8 cellular contexts compared by ENCODE assay signal in the genomic region with DNA sequence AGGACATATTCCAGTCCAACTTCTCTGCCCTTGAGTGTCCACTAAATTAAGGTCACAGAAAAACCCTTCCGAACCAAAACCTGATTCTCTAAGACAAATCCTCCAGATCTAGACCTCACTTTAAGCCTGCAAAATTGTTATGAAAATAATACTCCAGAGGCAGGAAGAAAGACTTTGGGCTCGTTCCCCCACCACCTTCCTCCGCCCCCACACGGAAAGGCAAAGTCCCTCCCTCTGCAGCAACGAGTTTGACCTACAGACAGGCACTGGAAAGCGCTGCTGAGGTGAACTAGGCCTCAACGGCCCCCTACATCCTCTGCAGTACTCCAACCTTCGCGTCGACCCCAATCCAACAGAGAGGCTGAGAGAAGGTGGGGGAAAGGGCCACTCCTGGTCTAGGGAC. TPM values are rescaled to one million over a fixed set of nuclear protein-coding genes. Genes with fewer than 3 reads are reported as not detected.
A peak's percentile ranks its signal among the peaks of the same experiment; 100 is the strongest.
DNase-seq lines count a peak whose midpoint lies in the region; ATAC-seq and TF ChIP-seq lines count a peak whose summit lies in the region.

No MANE protein-coding gene starts in this region.

- H3K27ac ChIP-seq in HL-60 (replicated peaks) (peak overlapping the region; percentile 89), body of pancreas (peak overlapping the region; percentile 64 to 85 (median 82))

- TF ChIP-seq CTCF in HL-60 (IDR thresholded peaks at IDR 0.05; ENCODE audit: insufficient read depth, low read length), result no peak
- no peak for TF ChIP-seq CTCF in body of pancreas (IDR thresholded peaks at IDR 0.05)

- H3K27me3 ChIP-seq in HL-60 (ENCODE audit: insufficient read depth, poor library complexity, severe bottlenecking) (no peaks in the 10 kb centered on the region), body of pancreas (no peaks in the 10 kb centered on the region)

- H3K4me3 ChIP-seq in HL-60 (replicated peaks; ENCODE audit: insufficient read depth, low read length) (peak overlapping the region; percentile 71), body of pancreas (peak overlapping the region; percentile 51 to 79)

- WGBS in body of pancreas, 2 donors, result 3 to 6% methylated on average over 10 of the region's 10 CpGs

- H3K4me1 ChIP-seq in body of pancreas, result peaks cover 19% of the 10 kb centered on the region

- H3K36me3 ChIP-seq in body of pancreas (replicated peaks in 1 of 2; ENCODE audit: insufficient read depth in 1 of 2, low read depth in 2 of 2), result peaks cover 0 to 4% of the 10 kb centered on the region in 2 donors

- no peaks in the 10 kb centered on the region for H3K9me3 ChIP-seq in body of pancreas

- peak; percentile 52 for ATAC-seq in GM19467 (IDR thresholded peaks at IDR 0.05; ENCODE audit: unreplicated experiment)
- peak; percentile 58 for ATAC-seq in body of pancreas

- no peak for TF ChIP-seq POLR2A in body of pancreas (IDR thresholded peaks at IDR 0.05)

- intact Hi-C loops in body of pancreas (cut with DNase I), result no loop called here

- DNase-seq in COR-L47 (lab: John Stamatoyannopoulos, UW) (peak; percentile 14), HL-60 (ENCODE audit: low read depth in 1 of 2, low spot score in 1 of 2) (peak in 1 of 2 experiments; percentile 59), SW480 (ENCODE audit: low spot score) (peak; percentile 46), body of pancreas (peak in 3 of 4 donors; percentile 25 to 44 (median 38)), iPS-NIHi7 (ENCODE audit: extremely low spot score) (peak; percentile 46), mesenteric fat pad (ENCODE audit: low spot score) (no peak)
- DNase-seq in stimulated activated CD4-positive, alpha-beta T cell treated with anti-CD3 and anti-CD28 coated beads, Interleukin-12 subunit alpha, Interleukin-12 subunit beta, amount 100 ng/mL, for 24 hours (ENCODE audit: low read depth in 2 of 2), result peak; percentile 27 to 57

RNA-seq across cellular contexts. Expression of gene ATP5MC3, which starts 0.8 kb away (rescaled TPM):
- total RNA-seq in body of pancreas (10 to 100 TPM; 43.3 to 51.1 TPM), mesenteric fat pad (269 TPM)

RNA-seq across cellular contexts. Expression of gene ATF2, which starts 12.7 kb away (rescaled TPM):
- 10 to 100 TPM; 24.6 to 48.1 TPM for total RNA-seq in body of pancreas
- total RNA-seq in mesenteric fat pad, result 51.5 TPM
